In genomic region chr14:44942436-44942835, GRCh38 we compare ENCODE assay signal across 24 cellular contexts.
"Had no signal": no experiment of that assay in that cellular context is flagged by ENCODE, and none has a peak within 500 bp of the region (broad histone marks: within the 10 kb centered on the region; RNA-seq: fewer than 3 reads in every experiment).

No MANE protein-coding gene starts in this region.

- H3K27me3 Mint-ChIP-seq: activated CD4-positive, alpha-beta memory T cell treated with anti-CD3 and anti-CD28 coated beads for 36 hours; activated CD4-positive, alpha-beta T cell treated with anti-CD3 and anti-CD28 coated beads, Interleukin-2, amount 10 ng/mL, durations not matched to agents 7 days and 5 days; activated naive CD8-positive, alpha-beta T cell treated with anti-CD3 and anti-CD28 coated beads, Interleukin-2, amount 50 U/mL, for 24 hours had no signal

- H3K9me3 ChIP-seq: ascending aorta, body of pancreas, SJSA1 had no signal

- ATAC-seq: activated naive CD8-positive, alpha-beta T cell treated with anti-CD3 and anti-CD28 coated beads, Interleukin-2, amount 50 U/mL, for 24 hours; body of pancreas; PC-3; WTC11 had no signal

- H3K4me3 ChIP-seq: ascending aorta, body of pancreas, SJSA1 had no signal

- H3K27ac Mint-ChIP-seq: activated CD4-positive, alpha-beta memory T cell treated with anti-CD3 and anti-CD28 coated beads for 36 hours; activated naive CD8-positive, alpha-beta T cell treated with anti-CD3 and anti-CD28 coated beads, Interleukin-2, amount 50 U/mL, for 24 hours; WTC11 had no signal

- DNase-seq: activated CD4-positive, alpha-beta memory T cell treated with anti-CD3 and anti-CD28 coated beads for 36 hours; activated CD4-positive, alpha-beta T cell treated with anti-CD3 and anti-CD28 coated beads, Interleukin-2, amount 10 ng/mL, durations not matched to agents 7 days and 5 days; activated CD4-positive, CD25-positive, alpha-beta regulatory T cell treated with anti-CD3 and anti-CD28 coated beads, Interleukin-2, amount 50 U/mL, for 72 hours; activated CD8-positive, alpha-beta memory T cell treated with anti-CD3 and anti-CD28 coated beads for 24 hours; activated naive CD4-positive, alpha-beta T cell treated with anti-CD3 and anti-CD28 coated beads, Interleukin-2, amount 50 U/mL, for 16 hours; activated naive CD8-positive, alpha-beta T cell treated with anti-CD3 and anti-CD28 coated beads, Interleukin-2, amount 50 U/mL, for 24 hours; amniotic stem cell; body of pancreas; central memory CD4-positive, alpha-beta T cell; Karpas-422; MM.1S; NCI-H1105 treated with DMSO at 0.1 percent for 48 hours; NCI-H1436 treated with DMSO at 0.1 percent for 48 hours; NCI-H187; NCI-H2081; NCI-H446; NCI-H524; PC-3; SHP77; T-helper 9 cell had no signal

- H3K4me1 ChIP-seq: ascending aorta, body of pancreas, SJSA1 had no signal

- H3K4me1 Mint-ChIP-seq: WTC11 had no signal

- H3K4me3 Mint-ChIP-seq: activated CD4-positive, alpha-beta memory T cell treated with anti-CD3 and anti-CD28 coated beads for 36 hours; activated CD4-positive, alpha-beta T cell treated with anti-CD3 and anti-CD28 coated beads, Interleukin-2, amount 10 ng/mL, durations not matched to agents 7 days and 5 days; activated naive CD8-positive, alpha-beta T cell treated with anti-CD3 and anti-CD28 coated beads, Interleukin-2, amount 50 U/mL, for 24 hours; T-helper 1 cell treated with Interleukin-12 subunit alpha and Interleukin-12 subunit beta and Interleukin-4 antibody, amounts not matched to agents 30 μg/mL and 1 μg/mL, for 36 hours; WTC11 had no signal

- H3K27ac ChIP-seq: ascending aorta, body of pancreas, SJSA1 had no signal

- H3K27me3 ChIP-seq: ascending aorta, body of pancreas, SJSA1 had no signal
